Comparison of ENCODE assay signal across 20 cellular contexts in the genomic region with DNA sequence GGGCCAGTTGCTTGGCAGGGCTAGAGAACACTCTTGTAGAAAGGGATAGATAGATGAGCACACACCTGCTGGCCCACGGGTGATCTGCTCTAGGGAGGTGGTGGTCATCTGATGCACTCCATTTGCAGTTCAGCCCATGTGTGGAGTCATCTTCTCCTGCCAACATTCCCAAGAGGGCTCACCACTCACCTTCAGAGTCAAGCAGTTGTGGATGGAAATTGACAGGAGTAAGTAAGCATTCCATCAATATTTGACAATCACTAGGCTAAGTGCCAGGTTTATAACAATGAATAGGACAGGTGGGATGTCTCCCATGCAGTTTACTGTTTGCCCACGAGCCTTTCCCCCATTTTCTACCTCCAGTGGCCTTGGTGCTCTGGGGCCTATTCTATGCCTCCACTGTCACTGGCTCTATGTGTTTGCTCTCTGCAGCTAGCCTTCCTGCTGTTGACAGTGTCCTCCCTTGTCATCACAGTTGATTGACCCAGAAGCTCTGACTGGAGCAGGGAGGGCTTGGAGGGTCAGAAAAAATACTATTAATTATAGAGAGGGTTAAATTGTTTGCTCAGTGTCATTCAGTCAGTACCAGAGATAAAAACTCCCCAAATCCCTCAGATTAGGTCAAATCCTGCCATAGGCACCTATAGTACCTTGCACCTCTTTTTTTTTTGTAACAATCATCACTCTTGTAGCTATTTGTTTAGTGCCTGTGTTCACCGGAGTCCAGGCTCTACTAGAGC.
"Had no signal": no experiment of that assay in that cellular context is flagged by ENCODE, and none has a peak within 500 bp of the region (broad histone marks: within the 10 kb centered on the region; RNA-seq: fewer than 3 reads in every experiment).

No MANE protein-coding gene starts in this region.

- H3K4me1 ChIP-seq: adrenal gland, sigmoid colon, testis, upper lobe of left lung had no signal

- H3K36me3 Mint-ChIP-seq: naive thymus-derived CD4-positive, alpha-beta T cell; stimulated activated memory B cell treated with anti-CD40 and anti-IgM and Interleukin-4, amounts not matched to agents 10 μg/mL and 1 μg/mL and 100 μg/mL, for 72 hours had no signal

- FAIRE-seq: bronchial epithelial cell, endothelial cell of umbilical vein, TTC549 had no signal

- H3K9me3 ChIP-seq: adrenal gland, esophagus muscularis mucosa, sigmoid colon, testis, upper lobe of left lung had no signal

- H3K9me3 Mint-ChIP-seq: activated naive CD4-positive, alpha-beta T cell treated with anti-CD3 and anti-CD28 coated beads for 36 hours; activated T-helper 17 cell treated with anti-CD3 and anti-CD28 coated beads, Interleukin-2, amount 50 U/mL, for 72 hours; dendritic cell treated with granulocyte-macrophage colony-stimulating factor and Interleukin-4, amounts not matched to agents 40 ng/mL and 50 ng/mL, for 4 days; stimulated activated memory B cell treated with anti-CD40 and anti-IgM and Interleukin-4, amounts not matched to agents 10 μg/mL and 1 μg/mL and 100 μg/mL, for 72 hours had no signal

- H3K4me3 Mint-ChIP-seq: activated CD4-positive, alpha-beta T cell treated with anti-CD3 and anti-CD28 coated beads for 36 hours; activated naive CD4-positive, alpha-beta T cell treated with anti-CD3 and anti-CD28 coated beads for 36 hours; activated T-helper 17 cell treated with anti-CD3 and anti-CD28 coated beads, Interleukin-2, amount 50 U/mL, for 72 hours; dendritic cell treated with granulocyte-macrophage colony-stimulating factor and Interleukin-4, amounts not matched to agents 40 ng/mL and 50 ng/mL, for 4 days; stimulated activated memory B cell treated with anti-CD40 and anti-IgM and Interleukin-4, amounts not matched to agents 10 μg/mL and 1 μg/mL and 100 μg/mL, for 72 hours had no signal

- H3K36me3 ChIP-seq: adrenal gland, esophagus muscularis mucosa, sigmoid colon, upper lobe of left lung had no signal

- H3K4me3 ChIP-seq: adrenal gland, esophagus muscularis mucosa, sigmoid colon, testis, upper lobe of left lung had no signal

- H3K27me3 ChIP-seq: adrenal gland, esophagus muscularis mucosa, sigmoid colon, testis, upper lobe of left lung had no signal

- H3K27ac ChIP-seq: adrenal gland, esophagus muscularis mucosa, sigmoid colon, testis, upper lobe of left lung had no signal

- H3K27me3 Mint-ChIP-seq: activated CD4-positive, alpha-beta T cell treated with anti-CD3 and anti-CD28 coated beads for 36 hours; activated T-helper 17 cell treated with anti-CD3 and anti-CD28 coated beads, Interleukin-2, amount 50 U/mL, for 72 hours; dendritic cell treated with granulocyte-macrophage colony-stimulating factor and Interleukin-4, amounts not matched to agents 40 ng/mL and 50 ng/mL, for 4 days; stimulated activated memory B cell treated with anti-CD40 and anti-IgM and Interleukin-4, amounts not matched to agents 10 μg/mL and 1 μg/mL and 100 μg/mL, for 72 hours had no signal

- DNase-seq: activated CD4-positive, alpha-beta T cell treated with anti-CD3 and anti-CD28 coated beads for 36 hours; activated CD4-positive, alpha-beta T cell treated with anti-CD3 and anti-CD28 coated beads, Interleukin-2, amount 50 U/mL, for 48 hours; activated naive CD4-positive, alpha-beta T cell treated with anti-CD3 and anti-CD28 coated beads for 36 hours; activated T-cell treated with anti-CD3 and anti-CD28 coated beads, Interleukin-2, amount 50 U/mL, for 1 hour; adrenal gland; effector CD8-positive, alpha-beta T cell; mesenchymal stem cell; naive thymus-derived CD4-positive, alpha-beta T cell; nucleus accumbens; sigmoid colon; stimulated activated CD4-positive, alpha-beta T cell treated with anti-CD3 and anti-CD28 coated beads, Interleukin-4, amount 100 ng/mL, for 4 hours; testis; upper lobe of left lung had no signal

- H3K27ac Mint-ChIP-seq: activated CD4-positive, alpha-beta T cell treated with anti-CD3 and anti-CD28 coated beads for 36 hours; activated naive CD4-positive, alpha-beta T cell treated with anti-CD3 and anti-CD28 coated beads for 36 hours; activated T-helper 17 cell treated with anti-CD3 and anti-CD28 coated beads, Interleukin-2, amount 50 U/mL, for 72 hours; dendritic cell treated with granulocyte-macrophage colony-stimulating factor and Interleukin-4, amounts not matched to agents 40 ng/mL and 50 ng/mL, for 4 days; stimulated activated memory B cell treated with anti-CD40 and anti-IgM and Interleukin-4, amounts not matched to agents 10 μg/mL and 1 μg/mL and 100 μg/mL, for 72 hours had no signal

- ATAC-seq: activated CD4-positive, alpha-beta T cell treated with anti-CD3 and anti-CD28 coated beads for 36 hours; activated T-helper 17 cell treated with anti-CD3 and anti-CD28 coated beads, Interleukin-2, amount 50 U/mL, for 72 hours; naive thymus-derived CD4-positive, alpha-beta T cell; stimulated activated memory B cell treated with anti-CD40 and anti-IgM and Interleukin-4, amounts not matched to agents 10 μg/mL and 1 μg/mL and 100 μg/mL, for 72 hours had no signal

- H3K4me1 Mint-ChIP-seq: activated T-helper 17 cell treated with anti-CD3 and anti-CD28 coated beads, Interleukin-2, amount 50 U/mL, for 72 hours; stimulated activated memory B cell treated with anti-CD40 and anti-IgM and Interleukin-4, amounts not matched to agents 10 μg/mL and 1 μg/mL and 100 μg/mL, for 72 hours had no signal
